In the genomic region with DNA sequence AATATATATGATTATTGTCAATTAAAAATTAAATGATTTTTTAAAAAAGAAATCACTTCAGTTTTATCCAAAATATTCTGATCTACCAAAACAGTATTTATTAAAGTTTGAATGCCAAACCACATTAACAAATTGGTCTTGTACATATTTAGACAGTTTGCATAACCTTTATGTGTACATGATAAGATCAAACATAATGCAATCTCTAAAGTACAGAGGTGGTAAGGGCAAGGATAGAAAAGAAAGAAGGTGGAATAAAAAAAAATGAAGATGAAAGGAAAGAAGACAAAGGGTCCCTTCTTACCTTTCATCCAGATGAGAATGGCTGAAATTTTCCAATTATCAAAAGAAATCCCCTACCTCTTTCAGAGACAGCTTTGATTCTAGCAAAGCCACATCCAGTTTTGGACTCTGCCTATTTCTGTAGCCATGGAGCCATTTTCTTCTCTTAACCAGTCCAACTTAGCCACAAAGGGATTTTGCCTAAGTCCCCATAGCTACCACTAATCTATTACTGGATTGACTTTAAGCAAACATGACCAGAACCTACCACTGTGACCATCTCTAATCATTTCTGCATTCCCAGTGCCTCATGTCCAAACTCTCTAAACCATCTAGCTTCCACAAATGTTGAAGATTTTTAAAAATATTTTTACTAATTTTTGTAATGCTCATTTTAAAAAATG, we compare ENCODE assay signal across 1 cellular context.
TF ChIP-seq lines count a peak whose summit lies in the region.

No MANE protein-coding gene starts in this region.

TF ChIP-seq in HepG2, 621 proteins besides CTCF, POLR2A, EP300 and RAD21 (continued from another document):
- TF ChIP-seq, protein P1, sequence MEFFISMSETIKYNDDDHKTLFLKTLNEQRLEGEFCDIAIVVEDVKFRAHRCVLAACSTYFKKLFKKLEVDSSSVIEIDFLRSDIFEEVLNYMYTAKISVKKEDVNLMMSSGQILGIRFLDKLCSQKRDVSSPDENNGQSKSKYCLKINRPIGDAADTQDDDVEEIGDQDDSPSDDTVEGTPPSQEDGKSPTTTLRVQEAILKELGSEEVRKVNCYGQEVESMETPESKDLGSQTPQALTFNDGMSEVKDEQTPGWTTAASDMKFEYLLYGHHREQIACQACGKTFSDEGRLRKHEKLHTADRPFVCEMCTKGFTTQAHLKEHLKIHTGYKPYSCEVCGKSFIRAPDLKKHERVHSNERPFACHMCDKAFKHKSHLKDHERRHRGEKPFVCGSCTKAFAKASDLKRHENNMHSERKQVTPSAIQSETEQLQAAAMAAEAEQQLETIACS (CRISPR knock-in tag; IDR thresholded peaks at IDR 0.05), result no peak
- TF ChIP-seq NFE2 (CRISPR knock-in tag; IDR thresholded peaks at IDR 0.05) (no peak), SOX13 (IDR thresholded peaks at IDR 0.05) (no peak), SOX13 (CRISPR knock-in tag; conservative IDR thresholded peaks at IDR 0.05 in 1 of 2, IDR thresholded peaks at IDR 0.05 in 1 of 2) (peak in 1 of 2 experiments; percentile 71; a peak in 2 of 4 replicates), MATR3 (CRISPR knock-in tag; IDR thresholded peaks at IDR 0.05) (no peak), ZSCAN21 (CRISPR knock-in tag; IDR thresholded peaks at IDR 0.05; ENCODE audit: borderline replicate concordance) (no peak), FOXA1 (IDR thresholded peaks at IDR 0.05) (no peak), FOXA1 (CRISPR knock-in tag; IDR thresholded peaks at IDR 0.05) (peak; percentile 30; the same call in 1 of the 2 replicates), XBP1 (CRISPR knock-in tag; IDR thresholded peaks at IDR 0.05) (no peak), SOX5 (CRISPR knock-in tag; IDR thresholded peaks at IDR 0.05; ENCODE audit: borderline replicate concordance) (peak; percentile 17; the same call in 1 of the 2 replicates), BHLHE40 (IDR thresholded peaks at IDR 0.05; ENCODE audit: low read length) (no peak), ISL2 (CRISPR knock-in tag; IDR thresholded peaks at IDR 0.05) (0 out of 2 replicates have a peak, but pooled peaks have one; percentile 33), ARNT (IDR thresholded peaks at IDR 0.05) (no peak), TCF7L2 (IDR thresholded peaks at IDR 0.05; ENCODE audit: low read depth, low read length) (peak; percentile 71)
- TF ChIP-seq, protein P2, sequence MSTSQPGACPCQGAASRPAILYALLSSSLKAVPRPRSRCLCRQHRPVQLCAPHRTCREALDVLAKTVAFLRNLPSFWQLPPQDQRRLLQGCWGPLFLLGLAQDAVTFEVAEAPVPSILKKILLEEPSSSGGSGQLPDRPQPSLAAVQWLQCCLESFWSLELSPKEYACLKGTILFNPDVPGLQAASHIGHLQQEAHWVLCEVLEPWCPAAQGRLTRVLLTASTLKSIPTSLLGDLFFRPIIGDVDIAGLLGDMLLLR (CRISPR knock-in tag; IDR thresholded peaks at IDR 0.05), result no peak
- TF ChIP-seq, protein P3, sequence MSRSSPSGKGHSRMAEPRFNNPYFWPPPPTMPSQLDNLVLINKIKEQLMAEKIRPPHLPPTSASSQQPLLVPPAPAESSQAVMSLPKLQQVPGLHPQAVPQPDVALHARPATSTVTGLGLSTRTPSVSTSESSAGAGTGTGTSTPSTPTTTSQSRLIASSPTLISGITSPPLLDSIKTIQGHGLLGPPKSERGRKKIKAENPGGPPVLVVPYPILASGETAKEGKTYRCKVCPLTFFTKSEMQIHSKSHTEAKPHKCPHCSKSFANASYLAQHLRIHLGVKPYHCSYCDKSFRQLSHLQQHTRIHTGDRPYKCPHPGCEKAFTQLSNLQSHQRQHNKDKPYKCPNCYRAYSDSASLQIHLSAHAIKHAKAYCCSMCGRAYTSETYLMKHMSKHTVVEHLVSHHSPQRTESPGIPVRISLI (CRISPR knock-in tag; IDR thresholded peaks at IDR 0.05; ENCODE audit: borderline replicate concordance), result peak; percentile 45; the same call in 1 of the 2 replicates
